In genomic region chr5:120396186-120396585, GRCh38 we compare ENCODE assay signal across 21 cellular contexts.
DNase-seq lines count a peak whose midpoint lies in the region; ATAC-seq and TF ChIP-seq lines count a peak whose summit lies in the region.
"Had no signal": no experiment of that assay in that cellular context is flagged by ENCODE, and none has a peak within 500 bp of the region (broad histone marks: within the 10 kb centered on the region; RNA-seq: fewer than 3 reads in every experiment).

No MANE protein-coding gene starts in this region.

- no peak overlapping the region for H3K18ac ChIP-seq in IMR-90 (ENCODE audit: low read depth, low read length)

- no peak overlapping the region for H3K14ac ChIP-seq in IMR-90 (replicated peaks; ENCODE audit: low read depth, low read length)

- no peak overlapping the region for H2AFZ ChIP-seq in IMR-90 (replicated peaks; ENCODE audit: low read length, poor library complexity)
- no peak overlapping the region for H2AFZ ChIP-seq in mammary epithelial cell (ENCODE audit: low read depth, low read length)

- no peak for TF ChIP-seq RAD21 in IMR-90 (IDR thresholded peaks at IDR 0.05; ENCODE audit: low read length)

- DNase-seq in AG09309 (ENCODE audit: low read depth) (peak; percentile 69), IMR-90 (peak; percentile 74), mammary epithelial cell (peak; percentile 66), kidney tubule cell (ENCODE audit: low spot score) (peak; percentile 20), substantia nigra (lab: John Stamatoyannopoulos, UW) (no peak), NCI-H748 treated with DMSO at 0.1 percent for 48 hours (lab: John Stamatoyannopoulos, UW) (no peak), Peyer's patch (no peak), NCI-H2196 (lab: John Stamatoyannopoulos, UW; ENCODE audit: unreplicated experiment) (no peak)
- DNase-seq: activated naive CD8-positive, alpha-beta T cell treated with anti-CD3 and anti-CD28 coated beads, Interleukin-2, amount 10 ng/mL, durations not matched to agents 7 days and 5 days; central memory CD4-positive, alpha-beta T cell; effector memory CD4-positive, alpha-beta T cell; foreskin melanocyte; left ventricle myocardium inferior; NCI-H1105; NCI-H2081 treated with DMSO at 0.1 percent for 48 hours; NCI-H526; right cardiac atrium; stimulated activated naive CD4-positive, alpha-beta T cell treated with Interleukin-2 at 50 U/mL for 16 hours; upper lobe of left lung had no signal

- H4K8ac ChIP-seq in IMR-90 (ENCODE audit: low read depth in 2 of 2, low read length in 2 of 2): peak overlapping the region in 1 of 2 experiments; percentile 37; a peak in 1 of 4 replicates

- H2AK9ac ChIP-seq in IMR-90 (replicated peaks; ENCODE audit: low read depth, low read length, poor library complexity): no peak overlapping the region

- H4K91ac ChIP-seq in IMR-90 (ENCODE audit: insufficient read depth, low read depth, low read length): no peak overlapping the region

- H3K56ac ChIP-seq in IMR-90 (ENCODE audit: extremely low read depth, insufficient read depth, low read length): no peak overlapping the region

- no peak overlapping the region for H3K4ac ChIP-seq in IMR-90 (ENCODE audit: low read depth, low read length)

- intact Hi-C loops in IMR-90 (cut with micrococcal nuclease) (no loop called here), mammary epithelial cell (cut with micrococcal nuclease) (no loop called here)

- TF ChIP-seq POLR2A in IMR-90 (IDR thresholded peaks at IDR 0.05; ENCODE audit: low read depth, low read length) (no peak), Peyer's patch (IDR thresholded peaks at IDR 0.05) (no peak)

- peak overlapping the region; percentile 2 for H2BK5ac ChIP-seq in IMR-90 (ENCODE audit: low read depth, low read length, poor library complexity, severe bottlenecking)

- no peaks in the 10 kb centered on the region for H3K79me2 ChIP-seq in mammary epithelial cell (ENCODE audit: insufficient read depth, low read length)

- H3K36me3 ChIP-seq in IMR-90 (ENCODE audit: control insufficient read depth, insufficient read depth, low read length) (no peaks in the 10 kb centered on the region), mammary epithelial cell (ENCODE audit: insufficient read depth, low read length) (no peaks in the 10 kb centered on the region), Peyer's patch (no peaks in the 10 kb centered on the region)
- H3K36me3 ChIP-seq: left ventricle myocardium inferior, upper lobe of left lung had no signal

- no peak overlapping the region for H2AK5ac ChIP-seq in IMR-90 (ENCODE audit: low read depth, low read length)

- dilution Hi-C loops in IMR-90 (cut with HindIII; ENCODE audit: low sequenced_read_pairs, unreplicated experiment): no loop called here
- dilution Hi-C loops in mammary epithelial cell (cut with HindIII; ENCODE audit: low sequenced_read_pairs): no loop called here

- H3K4me2 ChIP-seq in IMR-90 (ENCODE audit: low read depth, low read length) (no peak overlapping the region), mammary epithelial cell (ENCODE audit: insufficient read depth, low read depth, low read length) (no peak overlapping the region)

- no peak overlapping the region for H4K5ac ChIP-seq in IMR-90 (ENCODE audit: low read depth, low read length)

- H3K9ac ChIP-seq in IMR-90 (ENCODE audit: low read depth, low read length) (no peak overlapping the region), mammary epithelial cell (ENCODE audit: insufficient read depth, low read length) (no peak overlapping the region)

- no peak overlapping the region for H3K27ac ChIP-seq in IMR-90 (ENCODE audit: insufficient read depth, low read length)
- no peak overlapping the region for H3K27ac ChIP-seq in mammary epithelial cell (ENCODE audit: insufficient read depth, low read depth, low read length)
- no peak overlapping the region for H3K27ac ChIP-seq in substantia nigra (ENCODE audit: low read depth, low read length, poor library complexity, severe bottlenecking)
- no peak overlapping the region for H3K27ac ChIP-seq in Peyer's patch
- H3K27ac ChIP-seq: left ventricle myocardium inferior, upper lobe of left lung had no signal

- no peaks in the 10 kb centered on the region for H4K20me1 ChIP-seq in IMR-90 (ENCODE audit: insufficient read depth, low read length)
- H4K20me1 ChIP-seq in mammary epithelial cell (ENCODE audit: insufficient read depth, low read length): no peaks in the 10 kb centered on the region

- CTCF ChIA-PET in IMR-90 (lab: Yijun Ruan, JAX) (no interaction called here), mammary epithelial cell (lab: Charles Lee; ENCODE audit: low non-redundant PET) (no interaction called here)

- H2BK120ac ChIP-seq in IMR-90 (ENCODE audit: low read depth, low read length): no peak overlapping the region

- H3K9me3 ChIP-seq in IMR-90 (ENCODE audit: control insufficient read depth, insufficient read depth, low read length) (peaks cover 6% of the 10 kb centered on the region; the same call in 1 of the 2 replicates), mammary epithelial cell (replicated peaks; ENCODE audit: insufficient read depth, low read length) (peaks cover 13% of the 10 kb centered on the region), Peyer's patch (no peaks in the 10 kb centered on the region)
- H3K9me3 ChIP-seq: left ventricle myocardium inferior had no signal

- POLR2A ChIA-PET in IMR-90 (lab: Charles Lee; ENCODE audit: unreplicated experiment): no interaction called here

- H3K4me1 ChIP-seq in IMR-90 (ENCODE audit: control insufficient read depth, insufficient read depth, low read length) (no peaks in the 10 kb centered on the region), mammary epithelial cell (ENCODE audit: insufficient read depth, low read length) (no peaks in the 10 kb centered on the region), Peyer's patch (no peaks in the 10 kb centered on the region)
- H3K4me1 ChIP-seq: left ventricle myocardium inferior, upper lobe of left lung had no signal

- no peak overlapping the region for H3K23ac ChIP-seq in IMR-90 (ENCODE audit: low read depth, low read length)

- BruUV-seq in IMR-90 (replicated peaks; lab: Mats Ljungman, UMichigan): no TSS peak
- BruUV-seq in mammary epithelial cell (replicated peaks; lab: Mats Ljungman, UMichigan): no TSS peak

- in situ Hi-C loops in IMR-90 (cut with MboI; ENCODE audit: low sequenced_read_pairs): no loop called here
- in situ Hi-C loops in mammary epithelial cell (cut with MboI; ENCODE audit: low sequenced_read_pairs in 2 of 2): no loop called here

- ATAC-seq in IMR-90 (ENCODE audit: low read depth): peak; percentile 96
- ATAC-seq: activated T-helper 17 cell treated with anti-CD3 and anti-CD28 coated beads, Interleukin-2, amount 50 U/mL, for 72 hours; HCT116; right cardiac atrium had no signal

- TF ChIP-seq CTCF in AG09309 (IDR thresholded peaks at IDR 0.05; ENCODE audit: control insufficient read depth, insufficient read depth, low read depth, low read length, missing control alignments) (no peak), IMR-90 (conservative IDR thresholded peaks at IDR 0.05; ENCODE audit: low read depth, low read length) (no peak), mammary epithelial cell (conservative IDR thresholded peaks at IDR 0.05 in 1 of 2, IDR thresholded peaks at IDR 0.05 in 1 of 2; ENCODE audit: extremely low read depth in 1 of 2, insufficient read depth in 1 of 2, low read depth in 1 of 2, low read length in 2 of 2) (no peak), Peyer's patch (IDR thresholded peaks at IDR 0.05) (no peak)

- H3K4me3 ChIP-seq in AG09309 (ENCODE audit: control insufficient read depth, low read depth, low read length): no peak overlapping the region
- no peak overlapping the region for H3K4me3 ChIP-seq in IMR-90 (ENCODE audit: insufficient read depth, low read depth, low read length)
- H3K4me3 ChIP-seq in mammary epithelial cell (replicated peaks in 1 of 3; ENCODE audit: insufficient read depth in 1 of 3, low read depth in 2 of 3, low read length in 3 of 3): no peak overlapping the region
- H3K4me3 ChIP-seq in Peyer's patch: no peak overlapping the region
- H3K4me3 ChIP-seq: left ventricle myocardium inferior, upper lobe of left lung had no signal

- no peaks in the 10 kb centered on the region for H3K79me1 ChIP-seq in IMR-90 (ENCODE audit: low read depth in 1 of 2, low read length in 2 of 2)

- H3K27me3 ChIP-seq in IMR-90 (ENCODE audit: control insufficient read depth, insufficient read depth, low read length): no peaks in the 10 kb centered on the region
- H3K27me3 ChIP-seq in mammary epithelial cell (ENCODE audit: insufficient read depth, low read length): no peaks in the 10 kb centered on the region
- no peaks in the 10 kb centered on the region for H3K27me3 ChIP-seq in Peyer's patch
- H3K27me3 ChIP-seq: upper lobe of left lung had no signal

- no peak overlapping the region for H2BK20ac ChIP-seq in IMR-90 (ENCODE audit: low read depth, low read length)

- H3K9me1 ChIP-seq in IMR-90 (ENCODE audit: insufficient read depth, low read length): no peaks in the 10 kb centered on the region

- H2BK15ac ChIP-seq in IMR-90 (ENCODE audit: low read depth, low read length): no peak overlapping the region

TF ChIP-seq in IMR-90, 13 proteins besides CTCF, POLR2A, EP300 and RAD21:
- TF ChIP-seq MAZ (IDR thresholded peaks at IDR 0.05; ENCODE audit: borderline replicate concordance, low read depth, low read length) (no peak), CHD1 (IDR thresholded peaks at IDR 0.05; ENCODE audit: low read depth, low read length) (no peak), FOS (IDR thresholded peaks at IDR 0.05; ENCODE audit: low read depth, low read length) (no peak), NFE2L2 (IDR thresholded peaks at IDR 0.05; ENCODE audit: low read depth, low read length) (no peak)
- TF ChIP-seq, protein P1, sequence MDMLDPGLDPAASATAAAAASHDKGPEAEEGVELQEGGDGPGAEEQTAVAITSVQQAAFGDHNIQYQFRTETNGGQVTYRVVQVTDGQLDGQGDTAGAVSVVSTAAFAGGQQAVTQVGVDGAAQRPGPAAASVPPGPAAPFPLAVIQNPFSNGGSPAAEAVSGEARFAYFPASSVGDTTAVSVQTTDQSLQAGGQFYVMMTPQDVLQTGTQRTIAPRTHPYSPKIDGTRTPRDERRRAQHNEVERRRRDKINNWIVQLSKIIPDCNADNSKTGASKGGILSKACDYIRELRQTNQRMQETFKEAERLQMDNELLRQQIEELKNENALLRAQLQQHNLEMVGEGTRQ (IDR thresholded peaks at IDR 0.05; ENCODE audit: low read depth, low read length): no peak
- TF ChIP-seq, protein P2, sequence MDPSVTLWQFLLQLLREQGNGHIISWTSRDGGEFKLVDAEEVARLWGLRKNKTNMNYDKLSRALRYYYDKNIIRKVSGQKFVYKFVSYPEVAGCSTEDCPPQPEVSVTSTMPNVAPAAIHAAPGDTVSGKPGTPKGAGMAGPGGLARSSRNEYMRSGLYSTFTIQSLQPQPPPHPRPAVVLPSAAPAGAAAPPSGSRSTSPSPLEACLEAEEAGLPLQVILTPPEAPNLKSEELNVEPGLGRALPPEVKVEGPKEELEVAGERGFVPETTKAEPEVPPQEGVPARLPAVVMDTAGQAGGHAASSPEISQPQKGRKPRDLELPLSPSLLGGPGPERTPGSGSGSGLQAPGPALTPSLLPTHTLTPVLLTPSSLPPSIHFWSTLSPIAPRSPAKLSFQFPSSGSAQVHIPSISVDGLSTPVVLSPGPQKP (IDR thresholded peaks at IDR 0.05; ENCODE audit: borderline replicate concordance, low read depth, low read length): no peak

Comparison
In these comparisons a context has a peak if more than half of its experiments do, and no peak if none do; other contexts are left out.
1. DNase-seq: peak in AG09309 (single experiment), IMR-90 (single experiment), mammary epithelial cell (single experiment) and kidney tubule cell (single experiment); none in substantia nigra (0 of 49), NCI-H748 treated with DMSO at 0.1 percent for 48 hours (single experiment), Peyer's patch (0 of 3) and NCI-H2196 (single experiment).